In genomic region chr2:61808693-61809092, GRCh38 we compare ENCODE assay signal across 5 cellular contexts. TPM values are rescaled to one million over a fixed set of nuclear protein-coding genes. Genes with fewer than 3 reads are reported as not detected.
DNase-seq lines count a peak whose midpoint lies in the region; ATAC-seq, FAIRE-seq and TF ChIP-seq lines count a peak whose summit lies in the region.
"Not testable (repeated sequence)": the region's sequence is repeated elsewhere in the genome, so short reads cannot be mapped to it uniquely, and the experiment has no call there.

No MANE protein-coding gene starts in this region.

- H3K79me2 ChIP-seq in GM23338 (replicated peaks; ENCODE audit: insufficient read depth); HepG2 (ENCODE audit: insufficient read depth, low read length): not testable (repeated sequence)

- peak overlapping the region; percentile 2 for H3K27ac Mint-ChIP-seq in Caco-2 (ENCODE audit: unreplicated experiment)
- H3K27ac Mint-ChIP-seq in GM23338 = not testable (repeated sequence)
- peak overlapping the region; percentile 42 for H3K27ac Mint-ChIP-seq in memory B cell
- H3K27ac Mint-ChIP-seq in nephron progenitor cell = peak overlapping the region; percentile 38

- ATAC-seq in GM23338; memory B cell (ENCODE audit: low read depth): not testable (repeated sequence)
- ATAC-seq in HepG2 = peak; percentile 60

- H3K27me3 Mint-ChIP-seq in Caco-2 (ENCODE audit: insufficient read depth, unreplicated experiment) = not testable (repeated sequence)
- H3K27me3 Mint-ChIP-seq in GM23338 (ENCODE audit: insufficient read depth, low read depth, poor library complexity) = peaks cover 12% of the 10 kb centered on the region
- H3K27me3 Mint-ChIP-seq in memory B cell = peaks cover 11% of the 10 kb centered on the region
- peaks cover 21% of the 10 kb centered on the region for H3K27me3 Mint-ChIP-seq in nephron progenitor cell (ENCODE audit: low read depth, poor library complexity)

- not testable (repeated sequence) for H3K4me3 ChIP-seq in Caco-2 (ENCODE audit: low read depth, low read length); GM23338; HepG2 (replicated peaks in 1 of 3; ENCODE audit: insufficient read depth in 1 of 3, low read depth in 2 of 3, low read length in 3 of 3)

- BruUV-seq in Caco-2 (replicated peaks; lab: Mats Ljungman, UMichigan); HepG2 (replicated peaks; lab: Mats Ljungman, UMichigan): not testable (repeated sequence)

- H3K4me1 Mint-ChIP-seq in Caco-2 (ENCODE audit: low read depth, unreplicated experiment) = peaks cover 11% of the 10 kb centered on the region
- not testable (repeated sequence) for H3K4me1 Mint-ChIP-seq in GM23338, memory B cell
- H3K4me1 Mint-ChIP-seq in nephron progenitor cell = peaks cover 22% of the 10 kb centered on the region

- not testable (repeated sequence) for H3K9me3 Mint-ChIP-seq in Caco-2 (ENCODE audit: unreplicated experiment); GM23338; memory B cell; nephron progenitor cell

- CTCF ChIA-PET in Caco-2 (lab: Charles Lee); HepG2 (lab: Yijun Ruan, JAX; ENCODE audit: low intra/inter-chr PET ratio, low total read pairs): not testable (repeated sequence)

- not testable (repeated sequence) for H3F3A ChIP-seq in GM23338 (replicated peaks; ENCODE audit: low read depth)

- H3K4me2 ChIP-seq in GM23338 = not testable (repeated sequence)
- H3K4me2 ChIP-seq in HepG2 (ENCODE audit: low read depth, low read length) = peak overlapping the region; percentile 13; the same call in 1 of the 2 replicates

- not testable (repeated sequence) for H3K4me3 Mint-ChIP-seq in Caco-2 (ENCODE audit: unreplicated experiment); GM23338; memory B cell; nephron progenitor cell

- FAIRE-seq in HepG2 (lab: Jason Lieb, UNC) = not testable (repeated sequence)

- H3K36me3 ChIP-seq in Caco-2 (ENCODE audit: control insufficient read depth, insufficient read depth, low read length); GM23338 (ENCODE audit: insufficient read depth); HepG2 (replicated peaks in 1 of 2; ENCODE audit: control insufficient read depth in 1 of 2, insufficient read depth in 2 of 2, low read length in 2 of 2): not testable (repeated sequence)

- not testable (repeated sequence) for TF ChIP-seq POLR2A in HepG2 (IDR thresholded peaks at IDR 0.05; ENCODE audit: insufficient read depth in 1 of 2, low read depth in 2 of 2, low read length in 2 of 2)

- not testable (repeated sequence) for DNase-seq in Caco-2; GM23338 (ENCODE audit: low spot score); HepG2 (ENCODE audit: low spot score); memory B cell (ENCODE audit: low spot score in 2 of 2); nephron progenitor cell

- intact Hi-C loops in Caco-2 (cut with micrococcal nuclease; ENCODE audit: unreplicated experiment) = loop anchor here (2.0 kb wide), 1 partner anchor 46 kb away; the partner anchor contains the start of gene FAM161A
- intact Hi-C loops in HepG2 (cut with micrococcal nuclease; ENCODE audit: unreplicated experiment) = not testable (repeated sequence)

- H3K27ac ChIP-seq in GM23338 (ENCODE audit: low read depth); HepG2 (ENCODE audit: extremely low read length, insufficient read depth, low read length): not testable (repeated sequence)

- 0 out of 2 replicates have a peak overlapping the region, but pooled peaks have one; percentile 13 for H2AFZ ChIP-seq in GM23338
- H2AFZ ChIP-seq in HepG2 (ENCODE audit: low read length) = not testable (repeated sequence)

- H3K4me1 ChIP-seq in Caco-2 (peaks cover 12% of the 10 kb centered on the region; the same call in 1 of the 2 replicates), HepG2 (ENCODE audit: insufficient read depth, low read length) (peaks cover 15% of the 10 kb centered on the region)
- not testable (repeated sequence) for H3K4me1 ChIP-seq in GM23338 (ENCODE audit: insufficient read depth)

- TF ChIP-seq RAD21 in HepG2 (CRISPR knock-in tag; IDR thresholded peaks at IDR 0.05) = not testable (repeated sequence)

- not testable (repeated sequence) for H3K9ac ChIP-seq in HepG2 (ENCODE audit: insufficient read depth, low read depth, low read length)

- not testable (repeated sequence) for H3K9me3 ChIP-seq in Caco-2; HepG2 (ENCODE audit: low read length)

- not testable (repeated sequence) for H3K9me2 ChIP-seq in GM23338 (ENCODE audit: insufficient read depth)

- in situ Hi-C loops in HepG2 (cut with HindIII; ENCODE audit: extremely low pct_ligation_motif_present, low pct_unique_long_range_greater_than_20kb) = not testable (repeated sequence)

- H4K20me1 ChIP-seq in GM23338 (replicated peaks; ENCODE audit: insufficient read depth); HepG2 (ENCODE audit: insufficient read depth, low read length): not testable (repeated sequence)

- H3K27me3 ChIP-seq in Caco-2 (replicated peaks; ENCODE audit: control insufficient read depth, insufficient read depth, low read length); GM23338 (ENCODE audit: insufficient read depth); HepG2 (ENCODE audit: control insufficient read depth in 1 of 2, insufficient read depth in 2 of 2, low read length in 2 of 2): not testable (repeated sequence)

- 2% methylated on average over 5 of the region's 5 CpGs for WGBS in HepG2 (ENCODE audit: low lambda C conversion rate)

- TF ChIP-seq EP300 in HepG2 (IDR thresholded peaks at IDR 0.05; ENCODE audit: low read depth in 2 of 2, low read length in 2 of 2); HepG2 (CRISPR knock-in tag; IDR thresholded peaks at IDR 0.05; ENCODE audit: borderline replicate concordance): not testable (repeated sequence)

- POLR2A ChIA-PET in Caco-2 (lab: Charles Lee); HepG2 (lab: Yijun Ruan, JAX): not testable (repeated sequence)

- H3K36me3 Mint-ChIP-seq in Caco-2 (ENCODE audit: insufficient read depth, unreplicated experiment); GM23338 (ENCODE audit: low read depth); memory B cell; nephron progenitor cell (ENCODE audit: low read depth): not testable (repeated sequence)

- not testable (repeated sequence) for TF ChIP-seq CTCF in Caco-2 (IDR thresholded peaks at IDR 0.05; ENCODE audit: insufficient read depth in 1 of 2, low read depth in 1 of 2, low read length in 1 of 2, severe bottlenecking in 1 of 2, unreplicated experiment in 1 of 2); GM23338 (conservative IDR thresholded peaks at IDR 0.05; ENCODE audit: low read depth in 2 of 2); HepG2 (CRISPR knock-in tag; IDR thresholded peaks at IDR 0.05); nephron progenitor cell (IDR thresholded peaks at IDR 0.05)

TF ChIP-seq in HepG2, 621 proteins besides CTCF, POLR2A, EP300 and RAD21 (continues in another document):
- TF ChIP-seq ZNF362 (CRISPR knock-in tag; IDR thresholded peaks at IDR 0.05; ENCODE audit: borderline replicate concordance) (0 out of 2 replicates have a peak, but pooled peaks have one; percentile 52), ZNF652 (CRISPR knock-in tag; IDR thresholded peaks at IDR 0.05; ENCODE audit: borderline replicate concordance, low read depth) (peak; percentile 73; the same call in 1 of the 2 replicates)

RNA-seq across cellular contexts. Expression of gene FAM161A, which starts 45.2 kb away (rescaled TPM):
- total RNA-seq in Caco-2 (2022) (9.1 and 9.8 TPM in 2 replicates), HepG2 (2016; rRNA removed; fragmentation: Illumina TruSeq; extraction: Trizol) (3.4 and 5.0 TPM in 2 replicates)
- total RNA-seq in GM23338 (2014; rRNA removed; shearing (Covaris generic)) = 13.1 and 16.2 TPM in 2 replicates
- polyA plus RNA-seq in GM23338 (2016; fragmentation: Nextera tagmentation; extraction: Ambion mirVana) (24.8 and 27.4 TPM in 2 replicates), HepG2 (2011; rRNA removed) (1.8 and 2.7 TPM in 2 replicates)
- 0.81 and 1.1 TPM in 2 replicates for total RNA-seq in HepG2 (2016; cell fraction: cytosol; rRNA removed; fragmentation: Illumina TruSeq; extraction: Trizol; ENCODE audit: low read depth)
- 3.5 and 5.4 TPM in 2 replicates for total RNA-seq in HepG2 (2016; cell fraction: insoluble cytoplasmic fraction; rRNA removed; fragmentation: Illumina TruSeq; extraction: Trizol)
- total RNA-seq in HepG2 (2016; cell fraction: membrane; rRNA removed; fragmentation: Illumina TruSeq; extraction: Trizol) = 2.5 and 2.7 TPM in 2 replicates
- total RNA-seq in HepG2 (2016; cell fraction: nucleus; rRNA removed; fragmentation: Illumina TruSeq; extraction: Trizol) = 5.8 and 7.4 TPM in 2 replicates
- polyA plus RNA-seq in HepG2 (2011; cell fraction: cytosol; rRNA removed) = 0.50 and 0.65 TPM in 2 replicates
- polyA plus RNA-seq in HepG2 (2011; cell fraction: nucleus; rRNA removed) = 2.8 and 3.2 TPM in 2 replicates
- polyA plus RNA-seq in HepG2 (2012) = 2.5 and 3.3 TPM in 2 replicates
- polyA plus RNA-seq in HepG2 (2016; cell fraction: cytosol; fragmentation: Illumina TruSeq; extraction: Trizol; ENCODE audit: low read depth) = 0.29 and 0.33 TPM in 2 replicates
- 6.6 and 9.6 TPM in 2 replicates for polyA plus RNA-seq in HepG2 (2016; cell fraction: insoluble cytoplasmic fraction; fragmentation: Illumina TruSeq; extraction: Trizol; ENCODE audit: low read depth)
- polyA plus RNA-seq in HepG2 (2016; cell fraction: membrane; fragmentation: Illumina TruSeq; extraction: Trizol; ENCODE audit: low read depth) = 1.2 TPM in 2 replicates
- 19.9 and 20.4 TPM in 2 replicates for polyA plus RNA-seq in HepG2 (2016; cell fraction: nucleus; fragmentation: Illumina TruSeq; extraction: Trizol; ENCODE audit: insufficient read depth, low read depth)
- polyA minus RNA-seq in HepG2 (2011; rRNA and poly(A)+ RNA removed; ENCODE audit: low replicate concordance) = 0.64 and 1.3 TPM in 2 replicates
- 0.70 and 0.89 TPM in 2 replicates for polyA minus RNA-seq in HepG2 (2011; cell fraction: cytosol; rRNA and poly(A)+ RNA removed)
- polyA minus RNA-seq in HepG2 (2011; cell fraction: nucleus; rRNA and poly(A)+ RNA removed) = 5.8 TPM in 2 replicates
